In genomic region chr9:116900007-116900367, GRCh38 we compare ENCODE assay signal across 1 cellular context.
TF ChIP-seq lines count a peak whose summit lies in the region.

No MANE protein-coding gene starts in this region.

TF ChIP-seq in IMR-90, 13 proteins besides CTCF, POLR2A, EP300 and RAD21 (continued from another document):
- no peak for TF ChIP-seq BHLHE40 (IDR thresholded peaks at IDR 0.05; ENCODE audit: low read depth, low read length)
